18 cellular contexts compared by ENCODE assay signal in the genomic region with DNA sequence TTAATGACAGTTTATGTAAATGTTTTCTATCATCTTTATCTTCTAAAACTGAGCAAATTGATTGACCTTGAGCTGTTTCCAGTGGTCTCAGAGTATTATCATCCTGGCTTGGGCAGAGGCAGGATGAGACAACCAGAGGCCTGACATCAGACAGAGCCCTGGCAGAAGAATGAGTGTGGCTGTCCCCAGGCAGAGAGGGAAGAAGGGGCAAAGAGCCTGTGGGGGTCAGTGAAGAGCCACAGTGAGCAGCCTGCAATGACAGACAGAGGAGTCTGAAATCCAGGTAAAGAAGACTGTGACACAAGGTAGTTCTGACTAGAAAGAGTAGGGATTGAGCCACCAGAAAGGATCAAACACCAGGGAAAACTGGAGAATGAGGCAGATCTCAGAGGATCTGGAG.
DNase-seq lines count a peak whose midpoint lies in the region; ATAC-seq and TF ChIP-seq lines count a peak whose summit lies in the region.
"Had no signal": no experiment of that assay in that cellular context is flagged by ENCODE, and none has a peak within 500 bp of the region (broad histone marks: within the 10 kb centered on the region; RNA-seq: fewer than 3 reads in every experiment).

No MANE protein-coding gene starts in this region.

- H3K79me1 ChIP-seq in IMR-90 (ENCODE audit: low read depth in 1 of 2, low read length in 2 of 2): no peaks in the 10 kb centered on the region

- no TSS peak for BruUV-seq in IMR-90 (replicated peaks; lab: Mats Ljungman, UMichigan)

- no peak overlapping the region for H3K4ac ChIP-seq in IMR-90 (ENCODE audit: low read depth, low read length)

- CTCF ChIA-PET in IMR-90 (lab: Yijun Ruan, JAX): no interaction called here

- no peak overlapping the region for H2BK20ac ChIP-seq in IMR-90 (ENCODE audit: low read depth, low read length)

- H2BK15ac ChIP-seq in IMR-90 (ENCODE audit: low read depth, low read length): no peak overlapping the region

- H3K27me3 ChIP-seq in GM23338 (ENCODE audit: insufficient read depth) (no peaks in the 10 kb centered on the region), IMR-90 (ENCODE audit: control insufficient read depth, insufficient read depth, low read length) (no peaks in the 10 kb centered on the region), WERI-Rb-1 (ENCODE audit: insufficient read depth, low read depth, severe bottlenecking) (no peaks in the 10 kb centered on the region), transverse colon (no peaks in the 10 kb centered on the region)
- H3K27me3 ChIP-seq in effector memory CD4-positive, alpha-beta T cell (replicated peaks; ENCODE audit: control insufficient read depth, insufficient read depth, low read length, poor library complexity, severe bottlenecking): no peaks in the 10 kb centered on the region
- H3K27me3 ChIP-seq: Peyer's patch had no signal

- H3K9me2 ChIP-seq in GM23338 (ENCODE audit: insufficient read depth): no peaks in the 10 kb centered on the region; the same call in 1 of the 2 replicates

- H3K4me3 Mint-ChIP-seq in GM23338: no peak overlapping the region

- H3K27me3 Mint-ChIP-seq in GM23338 (ENCODE audit: insufficient read depth, low read depth, poor library complexity): no peaks in the 10 kb centered on the region

- POLR2A ChIA-PET in IMR-90 (lab: Charles Lee; ENCODE audit: unreplicated experiment): no interaction called here

- peak overlapping the region; percentile 74; the same call in 1 of the 2 replicates for H4K5ac ChIP-seq in IMR-90 (ENCODE audit: low read depth, low read length)

- H3K4me1 ChIP-seq in GM23338 (ENCODE audit: insufficient read depth) (0 out of 2 replicates have a peak, but pooled peaks cover 3% of the 10 kb centered on the region), IMR-90 (ENCODE audit: control insufficient read depth, insufficient read depth, low read length) (peaks cover 2% of the 10 kb centered on the region; the same call in 1 of the 2 replicates), transverse colon (no peaks in the 10 kb centered on the region)
- no peaks in the 10 kb centered on the region for H3K4me1 ChIP-seq in effector memory CD4-positive, alpha-beta T cell (ENCODE audit: control insufficient read depth, insufficient read depth, low read length, poor library complexity, severe bottlenecking)
- H3K4me1 ChIP-seq: A549, Peyer's patch had no signal

- H3K27ac ChIP-seq in GM23338 (ENCODE audit: low read depth) (no peak overlapping the region), IMR-90 (ENCODE audit: insufficient read depth, low read length) (no peak overlapping the region; the same call in 1 of the 2 replicates), WERI-Rb-1 (no peak overlapping the region), transverse colon (no peak overlapping the region)
- no peak overlapping the region for H3K27ac ChIP-seq in effector memory CD4-positive, alpha-beta T cell (ENCODE audit: insufficient read depth, low read length, poor library complexity, severe bottlenecking)
- H3K27ac ChIP-seq: A549, Peyer's patch, SK-N-MC had no signal

- H3K27ac Mint-ChIP-seq in GM23338: no peak overlapping the region

- no peaks in the 10 kb centered on the region for H3K9me3 ChIP-seq in IMR-90 (ENCODE audit: control insufficient read depth, insufficient read depth, low read length)
- no peaks in the 10 kb centered on the region for H3K9me3 ChIP-seq in WERI-Rb-1 (ENCODE audit: severe bottlenecking)
- no peaks in the 10 kb centered on the region for H3K9me3 ChIP-seq in transverse colon
- H3K9me3 ChIP-seq in effector memory CD4-positive, alpha-beta T cell (ENCODE audit: control insufficient read depth, low read length): no peaks in the 10 kb centered on the region
- H3K9me3 ChIP-seq: A549, Peyer's patch had no signal

- H3K9me3 Mint-ChIP-seq in GM23338: no peaks in the 10 kb centered on the region

- H3K36me3 ChIP-seq in GM23338 (ENCODE audit: insufficient read depth) (no peaks in the 10 kb centered on the region), IMR-90 (ENCODE audit: control insufficient read depth, insufficient read depth, low read length) (no peaks in the 10 kb centered on the region), WERI-Rb-1 (no peaks in the 10 kb centered on the region), transverse colon (no peaks in the 10 kb centered on the region)
- no peaks in the 10 kb centered on the region for H3K36me3 ChIP-seq in effector memory CD4-positive, alpha-beta T cell (ENCODE audit: control insufficient read depth, insufficient read depth, low read length)
- H3K36me3 ChIP-seq: Peyer's patch had no signal

- peak overlapping the region; percentile 76 for H3K18ac ChIP-seq in IMR-90 (ENCODE audit: low read depth, low read length)

- H4K91ac ChIP-seq in IMR-90 (ENCODE audit: insufficient read depth, low read depth, low read length): no peak overlapping the region

- intact Hi-C loops in IMR-90 (cut with micrococcal nuclease): no loop called here
- intact Hi-C loops in transverse colon (cut with DNase I; ENCODE audit: low total_unique reads): no loop called here

- H2AK9ac ChIP-seq in IMR-90 (replicated peaks; ENCODE audit: low read depth, low read length, poor library complexity): no peak overlapping the region

- TF ChIP-seq EP300 in transverse colon (IDR thresholded peaks at IDR 0.05; ENCODE audit: low read depth): no peak

- TF ChIP-seq RAD21 in IMR-90 (IDR thresholded peaks at IDR 0.05; ENCODE audit: low read length): no peak

- TF ChIP-seq POLR2A in IMR-90 (IDR thresholded peaks at IDR 0.05; ENCODE audit: low read depth, low read length) (no peak), transverse colon (IDR thresholded peaks at IDR 0.05) (no peak)

- H4K8ac ChIP-seq in IMR-90 (ENCODE audit: low read depth in 2 of 2, low read length in 2 of 2): no peak overlapping the region

- no peak overlapping the region for H3K23ac ChIP-seq in IMR-90 (ENCODE audit: low read depth, low read length)

- peaks cover 4% of the 10 kb centered on the region; the same call in 1 of the 3 replicates for H3K4me1 Mint-ChIP-seq in GM23338

- TF ChIP-seq CTCF in GM23338 (conservative IDR thresholded peaks at IDR 0.05; ENCODE audit: low read depth in 2 of 2) (peak; percentile 31 to 71), IMR-90 (conservative IDR thresholded peaks at IDR 0.05; ENCODE audit: low read depth, low read length) (no peak), WERI-Rb-1 (IDR thresholded peaks at IDR 0.05; ENCODE audit: low read depth, low read length) (peak; percentile 27; the same call in 1 of the 2 replicates), transverse colon (IDR thresholded peaks at IDR 0.05) (no peak)

- H3K9me1 ChIP-seq in IMR-90 (ENCODE audit: insufficient read depth, low read length): 0 out of 2 replicates have a peak, but pooled peaks cover 2% of the 10 kb centered on the region

- H3K4me2 ChIP-seq in GM23338 (no peak overlapping the region), IMR-90 (ENCODE audit: low read depth, low read length) (no peak overlapping the region)
- H3K4me2 ChIP-seq: A549 had no signal

- peak; percentile 88 for ATAC-seq in GM23338
- no peak for ATAC-seq in IMR-90 (ENCODE audit: low read depth)
- no peak for ATAC-seq in GM19395 (IDR thresholded peaks at IDR 0.05; ENCODE audit: unreplicated experiment)
- ATAC-seq: A549 had no signal

- dilution Hi-C loops in IMR-90 (cut with HindIII; ENCODE audit: low sequenced_read_pairs, unreplicated experiment): no loop called here

- H2AFZ ChIP-seq in GM23338: no peak overlapping the region
- H2AFZ ChIP-seq in IMR-90 (replicated peaks; ENCODE audit: low read length, poor library complexity): no peak overlapping the region

- H3K9ac ChIP-seq in IMR-90 (ENCODE audit: low read depth, low read length): no peak overlapping the region

- no peak overlapping the region for H3K4me3 ChIP-seq in GM23338
- no peak overlapping the region for H3K4me3 ChIP-seq in IMR-90 (ENCODE audit: insufficient read depth, low read depth, low read length)
- H3K4me3 ChIP-seq in WERI-Rb-1 (ENCODE audit: low read depth, low read length): no peak overlapping the region
- H3K4me3 ChIP-seq in transverse colon: no peak overlapping the region
- no peak overlapping the region for H3K4me3 ChIP-seq in effector memory CD4-positive, alpha-beta T cell (ENCODE audit: insufficient read depth, low read depth, low read length, poor library complexity, severe bottlenecking)
- H3K4me3 ChIP-seq: A549, Peyer's patch, SK-N-MC had no signal

- H3K79me2 ChIP-seq in GM23338 (replicated peaks; ENCODE audit: insufficient read depth): no peaks in the 10 kb centered on the region

- no peaks in the 10 kb centered on the region for H3F3A ChIP-seq in GM23338 (replicated peaks; ENCODE audit: low read depth)

- DNase-seq in GM23338 (ENCODE audit: low spot score) (peak; percentile 25), IMR-90 (no peak), WERI-Rb-1 (no peak), iPS-NIHi7 (ENCODE audit: extremely low spot score) (peak; percentile 50), transverse colon (no peak), NCI-H2171 (lab: John Stamatoyannopoulos, UW) (no peak)
- DNase-seq in effector memory CD4-positive, alpha-beta T cell: no peak
- DNase-seq: C1 segment of cervical spinal cord, NCI-H187 treated with DMSO at 0.1 percent for 48 hours, NCI-H2171 treated with DMSO at 0.1 percent for 48 hours, NCI-H446 treated with DMSO at 0.1 percent for 48 hours, NCI-H774, Peyer's patch, Right ventricle myocardium superior, T-helper 1 cell had no signal

- no peak overlapping the region for H3K14ac ChIP-seq in IMR-90 (replicated peaks; ENCODE audit: low read depth, low read length)

- in situ Hi-C loops in IMR-90 (cut with MboI; ENCODE audit: low sequenced_read_pairs) (no loop called here), transverse colon (cut with MboI; ENCODE audit: low pct_ligation_motif_present in 1 of 4, low pct_unique_long_range_greater_than_20kb in 1 of 4, low sequenced_read_pairs in 3 of 4) (no loop called here)

- H3K56ac ChIP-seq in IMR-90 (ENCODE audit: extremely low read depth, insufficient read depth, low read length): no peak overlapping the region

- H2BK5ac ChIP-seq in IMR-90 (ENCODE audit: low read depth, low read length, poor library complexity, severe bottlenecking): no peak overlapping the region

- H2AK5ac ChIP-seq in IMR-90 (ENCODE audit: low read depth, low read length): no peak overlapping the region

- no peak overlapping the region for H2BK120ac ChIP-seq in IMR-90 (ENCODE audit: low read depth, low read length)

- H3K36me3 Mint-ChIP-seq in GM23338 (ENCODE audit: low read depth): no peaks in the 10 kb centered on the region

- H4K20me1 ChIP-seq in GM23338 (replicated peaks; ENCODE audit: insufficient read depth) (no peaks in the 10 kb centered on the region), IMR-90 (ENCODE audit: insufficient read depth, low read length) (no peaks in the 10 kb centered on the region)

TF ChIP-seq in GM23338, 12 proteins besides CTCF, POLR2A, EP300 and RAD21 (continues in another document):
- TF ChIP-seq NANOG (IDR thresholded peaks at IDR 0.05; ENCODE audit: borderline replicate concordance): no peak
- no peak for TF ChIP-seq POLR2AphosphoS5 (IDR thresholded peaks at IDR 0.05; ENCODE audit: low read depth)

TF ChIP-seq in IMR-90, 13 proteins besides CTCF, POLR2A, EP300 and RAD21 (continues in another document):
- TF ChIP-seq CEBPB (IDR thresholded peaks at IDR 0.05; ENCODE audit: low read depth, low read length): no peak

Comparison
In these comparisons a context has a peak if more than half of its experiments do, and no peak if none do; other contexts are left out.
1. DNase-seq: peak in GM23338 (single experiment) and iPS-NIHi7 (single experiment); none in IMR-90 (single experiment), WERI-Rb-1 (single experiment), transverse colon (single experiment), NCI-H2171 (single experiment) and effector memory CD4-positive, alpha-beta T cell (0 of 3).
2. CTCF ChIP-seq: peak in GM23338 (2 of 2) and WERI-Rb-1 (single experiment); none in IMR-90 (single experiment) and transverse colon (0 of 5).